34 cellular contexts compared by ENCODE assay signal in genomic region chr10:17871036-17871435, GRCh38.
"Had no signal": no experiment of that assay in that cellular context is flagged by ENCODE, and none has a peak within 500 bp of the region (broad histone marks: within the 10 kb centered on the region; RNA-seq: fewer than 3 reads in every experiment).

No MANE protein-coding gene starts in this region.

- H3K27me3 Mint-ChIP-seq: activated CD8-positive, alpha-beta T cell treated with anti-CD3 and anti-CD28 coated beads for 36 hours; activated naive CD4-positive, alpha-beta T cell treated with anti-CD3 and anti-CD28 coated beads, Interleukin-2, amount 50 U/mL, for 24 hours had no signal

- H2AFZ ChIP-seq: hepatocyte had no signal

- H3K27ac Mint-ChIP-seq: activated B cell treated with CpG ODN at 0.5 μM for 24 hours; activated CD8-positive, alpha-beta T cell treated with anti-CD3 and anti-CD28 coated beads for 36 hours; activated naive CD4-positive, alpha-beta T cell treated with anti-CD3 and anti-CD28 coated beads, Interleukin-2, amount 50 U/mL, for 24 hours; activated naive CD8-positive, alpha-beta T cell treated with anti-CD3 and anti-CD28 coated beads for 36 hours; activated naive CD8-positive, alpha-beta T cell treated with anti-CD3 and anti-CD28 coated beads, Interleukin-2, amount 50 U/mL, for 24 hours; activated T-helper 17 cell treated with anti-CD3 and anti-CD28 coated beads, Interleukin-2, amount 50 U/mL, for 72 hours; effector memory CD8-positive, alpha-beta T cell; T-helper 17 cell; T-helper 2 cell treated with Interferon-gamma antibody and Interleukin-4, amounts not matched to agents 5 μg/mL and 100 μg/mL, for 36 hours had no signal

- H3K4me3 Mint-ChIP-seq: activated B cell treated with CpG ODN at 0.5 μM for 24 hours; activated CD8-positive, alpha-beta T cell treated with anti-CD3 and anti-CD28 coated beads for 36 hours; activated naive CD4-positive, alpha-beta T cell treated with anti-CD3 and anti-CD28 coated beads, Interleukin-2, amount 50 U/mL, for 24 hours; activated naive CD8-positive, alpha-beta T cell treated with anti-CD3 and anti-CD28 coated beads for 36 hours; activated naive CD8-positive, alpha-beta T cell treated with anti-CD3 and anti-CD28 coated beads, Interleukin-2, amount 50 U/mL, for 24 hours; activated T-cell treated with anti-CD3 and anti-CD28 coated beads, Interleukin-2, amount 50 U/mL, for 4 hours; activated T-helper 17 cell treated with anti-CD3 and anti-CD28 coated beads, Interleukin-2, amount 50 U/mL, for 72 hours; effector memory CD8-positive, alpha-beta T cell; T-helper 17 cell; T-helper 2 cell treated with Interferon-gamma antibody and Interleukin-4, amounts not matched to agents 5 μg/mL and 100 μg/mL, for 36 hours had no signal

- H3K4me2 ChIP-seq: hepatocyte had no signal

- ATAC-seq: activated CD4-positive, CD25-positive, alpha-beta regulatory T cell treated with anti-CD3 and anti-CD28 coated beads, Interleukin-2, amount 50 U/mL, for 24 hours; activated CD8-positive, alpha-beta T cell treated with anti-CD3 and anti-CD28 coated beads for 36 hours; activated naive CD8-positive, alpha-beta T cell treated with anti-CD3 and anti-CD28 coated beads, Interleukin-2, amount 50 U/mL, for 24 hours; activated T-cell treated with anti-CD3 and anti-CD28 coated beads, Interleukin-2, amount 50 U/mL, for 4 hours; activated T-helper 17 cell treated with anti-CD3 and anti-CD28 coated beads, Interleukin-2, amount 50 U/mL, for 72 hours; body of pancreas; effector memory CD8-positive, alpha-beta T cell; foreskin keratinocyte; gastrocnemius medialis; heart right ventricle; T-helper 17 cell had no signal

- H3K36me3 ChIP-seq: adrenal gland, colonic mucosa, esophagus muscularis mucosa, gastrocnemius medialis, WERI-Rb-1 had no signal

- H3K4me1 ChIP-seq: adrenal gland, body of pancreas, colonic mucosa, esophagus muscularis mucosa, foreskin keratinocyte, gastrocnemius medialis, heart right ventricle had no signal

- H3K4me1 Mint-ChIP-seq: activated B cell treated with CpG ODN at 0.5 μM for 24 hours; activated naive CD4-positive, alpha-beta T cell treated with anti-CD3 and anti-CD28 coated beads, Interleukin-2, amount 50 U/mL, for 24 hours; activated naive CD8-positive, alpha-beta T cell treated with anti-CD3 and anti-CD28 coated beads for 36 hours; activated naive CD8-positive, alpha-beta T cell treated with anti-CD3 and anti-CD28 coated beads, Interleukin-2, amount 50 U/mL, for 24 hours; activated T-helper 17 cell treated with anti-CD3 and anti-CD28 coated beads, Interleukin-2, amount 50 U/mL, for 72 hours had no signal

- H3K27ac ChIP-seq: adrenal gland, body of pancreas, colonic mucosa, esophagus muscularis mucosa, foreskin keratinocyte, gastrocnemius medialis, heart right ventricle, hepatocyte, WERI-Rb-1 had no signal

- H3K79me2 ChIP-seq: hepatocyte had no signal

- H3K27me3 ChIP-seq: adrenal gland, body of pancreas, colonic mucosa, esophagus muscularis mucosa, foreskin keratinocyte, gastrocnemius medialis, heart right ventricle, hepatocyte had no signal

- H3K4me3 ChIP-seq: adrenal gland, body of pancreas, colonic mucosa, esophagus muscularis mucosa, gastrocnemius medialis, heart right ventricle, hepatocyte had no signal

- H3K36me3 Mint-ChIP-seq: activated naive CD4-positive, alpha-beta T cell treated with anti-CD3 and anti-CD28 coated beads, Interleukin-2, amount 50 U/mL, for 24 hours; activated naive CD8-positive, alpha-beta T cell treated with anti-CD3 and anti-CD28 coated beads for 36 hours had no signal

- H3K9me3 Mint-ChIP-seq: activated B cell treated with CpG ODN at 0.5 μM for 24 hours; activated CD8-positive, alpha-beta T cell treated with anti-CD3 and anti-CD28 coated beads for 36 hours; activated naive CD4-positive, alpha-beta T cell treated with anti-CD3 and anti-CD28 coated beads, Interleukin-2, amount 50 U/mL, for 24 hours; activated naive CD8-positive, alpha-beta T cell treated with anti-CD3 and anti-CD28 coated beads for 36 hours; activated naive CD8-positive, alpha-beta T cell treated with anti-CD3 and anti-CD28 coated beads, Interleukin-2, amount 50 U/mL, for 24 hours; activated T-helper 17 cell treated with anti-CD3 and anti-CD28 coated beads, Interleukin-2, amount 50 U/mL, for 72 hours; effector memory CD8-positive, alpha-beta T cell; T-helper 2 cell treated with Interferon-gamma antibody and Interleukin-4, amounts not matched to agents 5 μg/mL and 100 μg/mL, for 36 hours had no signal

- H3K9me3 ChIP-seq: adrenal gland, body of pancreas, colonic mucosa, esophagus muscularis mucosa, gastrocnemius medialis, heart right ventricle had no signal

- DNase-seq: activated B cell treated with CpG ODN at 0.5 μM for 24 hours; activated CD4-positive, alpha-beta T cell treated with anti-CD3 and anti-CD28 coated beads for 48 hours; activated CD4-positive, alpha-beta T cell treated with anti-CD3 and anti-CD28 coated beads, Interleukin-2, amount 50 U/mL, for 1 hour; activated CD4-positive, alpha-beta T cell treated with anti-CD3 and anti-CD28 coated beads, Interleukin-2, amount 50 U/mL, for 48 hours; activated CD8-positive, alpha-beta memory T cell treated with anti-CD3 and anti-CD28 coated beads for 24 hours; activated CD8-positive, alpha-beta T cell treated with anti-CD3 and anti-CD28 coated beads for 36 hours; activated effector memory CD4-positive, alpha-beta T cell treated with Interleukin-2 at 50 U/mL for 16 hours; activated gamma-delta T cell treated with Interleukin-2 at 50 U/mL for 16 hours; activated naive CD4-positive, alpha-beta T cell treated with Interleukin-2 at 50 U/mL for 16 hours; activated naive CD8-positive, alpha-beta T cell treated with anti-CD3 and anti-CD28 coated beads for 36 hours; activated naive CD8-positive, alpha-beta T cell treated with anti-CD3 and anti-CD28 coated beads, Interleukin-2, amount 50 U/mL, for 24 hours; activated T-cell treated with anti-CD3 and anti-CD28 coated beads, Interleukin-2, amount 50 U/mL, for 4 hours; adrenal gland; amygdala; aorta; body of pancreas; caudate nucleus; colonic mucosa; dermis blood vessel endothelial cell; effector CD4-positive, alpha-beta T cell; effector memory CD8-positive, alpha-beta T cell; erythroblast; foreskin keratinocyte; gastrocnemius medialis; heart right ventricle; T-helper 17 cell; T1000; WERI-Rb-1 had no signal
